8 cellular contexts compared by ENCODE assay signal in the genomic region with DNA sequence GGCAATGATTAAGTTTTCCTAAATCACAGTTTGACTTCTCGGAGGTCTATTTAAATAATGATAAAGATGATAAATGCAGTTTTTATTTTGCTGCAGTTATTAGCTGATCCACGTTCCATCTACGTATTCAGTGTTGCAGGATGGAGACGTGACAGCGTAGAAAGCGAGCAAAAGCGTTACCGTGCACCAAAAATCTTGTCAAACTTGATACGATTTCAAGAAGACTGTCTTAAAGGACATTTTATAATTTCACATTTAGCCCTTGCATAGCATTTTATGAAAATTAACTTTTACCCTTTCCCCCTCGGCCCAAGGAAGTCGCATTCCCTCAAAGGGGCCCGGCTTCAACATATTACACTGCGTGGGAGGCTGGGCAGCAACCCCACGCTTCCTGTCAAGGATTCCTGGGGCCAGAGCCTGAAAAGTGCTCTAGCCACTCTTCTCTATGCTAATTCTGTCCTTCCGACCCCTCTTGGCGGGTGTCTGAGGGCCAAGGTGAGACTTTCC. TPM values are rescaled to one million over a fixed set of nuclear protein-coding genes. Genes with fewer than 3 reads are reported as not detected.
DNase-seq lines count a peak whose midpoint lies in the region; ATAC-seq and TF ChIP-seq lines count a peak whose summit lies in the region.

No MANE protein-coding gene starts in this region.

- H3K9me3 ChIP-seq in AG04450 (ENCODE audit: control insufficient read depth, insufficient read depth, low read length) (no peaks in the 10 kb centered on the region), muscle layer of colon (ENCODE audit: low read length) (no peaks in the 10 kb centered on the region)

- peaks cover 30% of the 10 kb centered on the region for H3K79me2 ChIP-seq in KMS-11 (ENCODE audit: insufficient read depth, low read depth)

- H4K20me1 ChIP-seq in KMS-11 (ENCODE audit: insufficient read depth), result no peaks in the 10 kb centered on the region

- peaks cover 18% of the 10 kb centered on the region for H3K27me3 ChIP-seq in AG04450 (ENCODE audit: control insufficient read depth, insufficient read depth, low read length)
- no peaks in the 10 kb centered on the region for H3K27me3 ChIP-seq in KMS-11 (ENCODE audit: insufficient read depth, low read depth)
- H3K27me3 ChIP-seq in muscle layer of colon (ENCODE audit: control insufficient read depth in 1 of 2, insufficient read depth in 2 of 2, low read length in 2 of 2), result no peaks in the 10 kb centered on the region

- peaks cover 29% of the 10 kb centered on the region for H3K4me1 ChIP-seq in KMS-11 (ENCODE audit: low read depth, poor library complexity, severe bottlenecking)
- H3K4me1 ChIP-seq in muscle layer of colon (ENCODE audit: insufficient read depth, low read length), result peaks cover 31% of the 10 kb centered on the region

- H3K4me2 ChIP-seq in KMS-11, result peak overlapping the region; percentile 75

- peak overlapping the region; percentile 88 for H2AFZ ChIP-seq in KMS-11 (ENCODE audit: low read depth)

- peak overlapping the region; percentile 79 for H3K4me3 ChIP-seq in AG04450 (ENCODE audit: low read depth, low read length)
- no peak overlapping the region for H3K4me3 ChIP-seq in KMS-11 (IDR thresholded peaks at IDR 0.05; ENCODE audit: insufficient read depth, low read depth, low read length)
- H3K4me3 ChIP-seq in coronary artery, result peak overlapping the region; percentile 94
- H3K4me3 ChIP-seq in muscle layer of colon (ENCODE audit: low read depth in 1 of 2, low read length in 2 of 2), result peak overlapping the region; percentile 66 to 79

- ATAC-seq in GM18502 (IDR thresholded peaks at IDR 0.05; ENCODE audit: poor library complexity, unreplicated experiment), result no peak

- H3K27ac ChIP-seq in AG04450 (ENCODE audit: low read depth, low read length), result peak overlapping the region; percentile 87
- H3K27ac ChIP-seq in KMS-11, result peak overlapping the region; percentile 92
- H3K27ac ChIP-seq in coronary artery, result peak overlapping the region; percentile 84 to 97
- H3K27ac ChIP-seq in muscle layer of colon (ENCODE audit: low read depth, low read length), result peak overlapping the region; percentile 99

- POLR2A ChIA-PET in AG04450 (lab: Yijun Ruan, JAX), result interaction anchor here (1.0 to 2.0 kb wide), 2 partner anchors 10 to 39 kb away, joined by 3 to 4 read pairs; no protein-coding TSS in a partner anchor

- CTCF ChIA-PET in AG04450 (lab: Charles Lee), result interaction anchor here (0.7 to 2.3 kb wide), 2 partner anchors 33 to 37 kb away, joined by 5 to 18 read pairs; no protein-coding TSS in a partner anchor

- TF ChIP-seq CTCF in AG04450 (IDR thresholded peaks at IDR 0.05; ENCODE audit: low read depth, low read length) (no peak), KMS-11 (conservative IDR thresholded peaks at IDR 0.05; ENCODE audit: low read depth, low read length) (peak; percentile 6; the same call in 1 of the 2 replicates), coronary artery (IDR thresholded peaks at IDR 0.05) (no peak)

- no peaks in the 10 kb centered on the region for H3K36me3 ChIP-seq in KMS-11 (ENCODE audit: insufficient read depth)
- no peaks in the 10 kb centered on the region for H3K36me3 ChIP-seq in muscle layer of colon (ENCODE audit: insufficient read depth, low read length)

- DNase-seq in AG04450 (ENCODE audit: low read depth, low spot score) (no peak), coronary artery (ENCODE audit: low spot score) (peak; percentile 72), hepatic stellate cell (ENCODE audit: low spot score) (no peak), NCI-H146 (lab: John Stamatoyannopoulos, UW) (no peak)
- DNase-seq in activated CD4-positive, CD25-positive, alpha-beta regulatory T cell treated with anti-CD3 and anti-CD28 coated beads, Interleukin-2, amount 50 U/mL, for 72 hours, result no peak

- H3K9ac ChIP-seq in KMS-11 (peak overlapping the region; percentile 87), muscle layer of colon (ENCODE audit: low read length) (peak overlapping the region; percentile 94)

RNA-seq across cellular contexts. Expression of gene PURA, which starts 7.1 kb away (rescaled TPM):
- 3.5 and 4.5 TPM in 2 replicates for polyA plus RNA-seq in AG04450 (2011; rRNA removed)
- 5.4 and 9.6 TPM in 2 replicates for polyA minus RNA-seq in AG04450 (2011; rRNA and poly(A)+ RNA removed)

RNA-seq across cellular contexts. Expression of gene IGIP, which starts 18.9 kb away (rescaled TPM):
- polyA plus RNA-seq in AG04450 (2011; rRNA removed), result 1.6 and 2.2 TPM in 2 replicates
- polyA minus RNA-seq in AG04450 (2011; rRNA and poly(A)+ RNA removed), result 3.6 and 7.3 TPM in 2 replicates
